9 cellular contexts compared by ENCODE assay signal in genomic region chr17:37382056-37382455, GRCh38. TPM values are rescaled to one million over a fixed set of nuclear protein-coding genes. Genes with fewer than 3 reads are reported as not detected.
"Had no signal": no experiment of that assay in that cellular context is flagged by ENCODE, and none has a peak within 500 bp of the region (broad histone marks: within the 10 kb centered on the region; RNA-seq: fewer than 3 reads in every experiment).

No MANE protein-coding gene starts in this region.

- H3K27ac ChIP-seq: HL-60 had no signal

- H3K9me3 Mint-ChIP-seq: IgD-negative memory B cell had no signal

- FAIRE-seq: HepG2, HTR-8/SVneo had no signal

- DNase-seq: IMR-90, KBM-7, KG1 had no signal

- H3K4me3 Mint-ChIP-seq: IgD-negative memory B cell had no signal

- ATAC-seq: HepG2 had no signal

- H3K27me3 Mint-ChIP-seq: IgD-negative memory B cell had no signal

- H3K27ac Mint-ChIP-seq: IgD-negative memory B cell had no signal

RNA-seq across cellular contexts. Expression of gene C17orf78, which starts 6.3 kb away (rescaled TPM):
- total RNA-seq: HepG2, HT-29, HT1080, IMR-90 had no signal
- polyA plus RNA-seq: HepG2, IgD-negative memory B cell, IMR-90 had no signal
